Comparison of ENCODE assay signal across 22 cellular contexts in the genomic region with DNA sequence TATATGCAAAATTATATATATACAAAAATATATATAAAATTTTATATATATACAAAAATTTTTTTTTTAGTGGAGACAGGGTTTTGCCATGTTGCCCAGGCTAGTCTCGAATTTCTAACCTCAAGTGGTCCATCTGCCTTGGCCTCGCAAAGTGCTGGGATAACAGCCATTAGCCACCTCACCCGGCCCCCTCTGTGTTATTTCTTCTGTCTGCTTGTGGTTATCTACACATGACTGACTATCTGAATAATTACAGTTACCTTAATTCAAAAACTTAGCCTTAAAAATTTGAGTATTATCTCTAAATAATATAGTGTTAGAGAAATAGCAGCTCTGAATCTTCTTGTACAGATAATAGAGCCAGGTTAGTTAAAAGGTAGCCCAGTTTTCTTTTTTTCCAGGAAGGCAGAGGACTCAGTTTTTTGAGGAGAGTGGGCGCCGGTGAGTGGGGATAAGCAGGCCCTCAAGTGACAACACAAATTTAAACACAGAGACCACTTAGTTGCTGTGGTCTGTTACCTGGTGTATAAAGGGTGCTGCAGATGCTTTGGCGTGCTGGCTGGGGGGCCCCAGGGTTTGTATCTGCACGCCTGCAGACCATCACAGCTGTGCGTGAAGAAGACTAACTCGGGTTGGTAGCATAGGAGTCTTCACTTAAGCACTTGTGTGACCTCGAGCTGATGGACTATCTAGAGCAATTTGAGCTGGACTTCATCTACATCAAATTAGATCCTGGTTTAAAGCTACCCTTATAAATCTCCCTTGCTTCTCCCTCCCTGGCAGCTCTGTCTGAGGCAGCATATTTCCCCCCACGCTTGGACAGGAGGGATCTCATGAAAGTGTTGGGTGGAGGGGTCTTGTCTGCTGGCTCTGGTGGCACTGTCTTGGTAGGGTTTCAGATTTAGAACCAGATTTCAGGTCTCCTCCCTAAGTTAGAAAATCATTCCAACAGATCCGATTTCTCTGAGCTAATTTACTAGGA.
DNase-seq lines count a peak whose midpoint lies in the region; ATAC-seq, FAIRE-seq and TF ChIP-seq lines count a peak whose summit lies in the region.
"Had no signal": no experiment of that assay in that cellular context is flagged by ENCODE, and none has a peak within 500 bp of the region (broad histone marks: within the 10 kb centered on the region; RNA-seq: fewer than 3 reads in every experiment).

No MANE protein-coding gene starts in this region.

- H4K20me1 ChIP-seq in BLaER1 (peaks cover 93% of the 10 kb centered on the region), GM12878 (ENCODE audit: control insufficient read depth, insufficient read depth) (no peaks in the 10 kb centered on the region)

- DNase-seq in GM12878 (ENCODE audit: low read depth, low spot score) (no peak), neural crest cell (ENCODE audit: low read depth, low spot score) (no peak), NOMO-1 (lab: John Stamatoyannopoulos, UW; ENCODE audit: unreplicated experiment in 2 of 2) (no peak), testis (no peak), GM13977 (ENCODE audit: low spot score) (no peak)
- no peak for DNase-seq in activated CD4-positive, alpha-beta T cell treated with anti-CD3 and anti-CD28 coated beads, Interleukin-2, amount 10 ng/mL, durations not matched to agents 7 days and 5 days
- DNase-seq: activated CD8-positive, alpha-beta memory T cell treated with anti-CD3 and anti-CD28 coated beads for 24 hours; effector CD4-positive, alpha-beta T cell; heart left ventricle; immature natural killer cell; MV-4-11; natural killer cell; PC-9; stimulated activated naive CD4-positive, alpha-beta T cell; T-helper 9 cell had no signal

- H3K4me3 Mint-ChIP-seq in neural crest cell, result no peak overlapping the region
- no peak overlapping the region for H3K4me3 Mint-ChIP-seq in activated CD4-positive, alpha-beta T cell treated with anti-CD3 and anti-CD28 coated beads, Interleukin-2, amount 10 ng/mL, durations not matched to agents 7 days and 5 days
- H3K4me3 Mint-ChIP-seq: activated T-helper 1 cell treated with anti-CD3 and anti-CD28 coated beads, Interleukin-12 subunit alpha, Interleukin-12 subunit beta, Interleukin-2, Interleukin-4 antibody, amounts not matched to agents 30 ng/mL and 10 ng/mL and 1 ng/mL, durations not matched to agents 14 hours and 24 hours and 36 hours; central memory CD8-positive, alpha-beta T cell; immature natural killer cell; natural killer cell had no signal

- H2AFZ ChIP-seq in GM12878 (ENCODE audit: control insufficient read depth, low read depth, low read length), result no peak overlapping the region
- H2AFZ ChIP-seq: PC-9 had no signal

- H3K27me3 Mint-ChIP-seq in neural crest cell (ENCODE audit: low read depth), result no peaks in the 10 kb centered on the region
- H3K27me3 Mint-ChIP-seq in activated CD4-positive, alpha-beta T cell treated with anti-CD3 and anti-CD28 coated beads, Interleukin-2, amount 10 ng/mL, durations not matched to agents 7 days and 5 days, result no peaks in the 10 kb centered on the region
- H3K27me3 Mint-ChIP-seq: central memory CD8-positive, alpha-beta T cell had no signal

- no peaks in the 10 kb centered on the region for H3K36me3 Mint-ChIP-seq in neural crest cell (ENCODE audit: low read depth)
- peaks cover 2% of the 10 kb centered on the region for H3K36me3 Mint-ChIP-seq in activated CD4-positive, alpha-beta T cell treated with anti-CD3 and anti-CD28 coated beads, Interleukin-2, amount 10 ng/mL, durations not matched to agents 7 days and 5 days (ENCODE audit: low read depth)
- H3K36me3 Mint-ChIP-seq: natural killer cell had no signal

- H3K79me2 ChIP-seq in GM12878 (ENCODE audit: control insufficient read depth, insufficient read depth, low read length), result peaks cover 44% of the 10 kb centered on the region

- no peak for TF ChIP-seq CTCF in HEK293 (tag by site-specific recombination; IDR thresholded peaks at IDR 0.05)
- no peak for TF ChIP-seq CTCF in GM12878 (IDR thresholded peaks at IDR 0.05 in 2 of 3, conservative IDR thresholded peaks at IDR 0.05 in 1 of 3; ENCODE audit: control insufficient read depth in 2 of 3, extremely low read depth in 1 of 3, insufficient read depth in 1 of 3, low read depth in 3 of 3, low read length in 3 of 3)
- TF ChIP-seq CTCF in neural crest cell (conservative IDR thresholded peaks at IDR 0.05), result no peak
- no peak for TF ChIP-seq CTCF in testis (IDR thresholded peaks at IDR 0.05)
- TF ChIP-seq CTCF in GM13977 (IDR thresholded peaks at IDR 0.05; ENCODE audit: extremely low read depth, insufficient read depth, missing control alignments), result no peak

- no peaks in the 10 kb centered on the region for H3K27me3 ChIP-seq in BLaER1
- H3K27me3 ChIP-seq in GM12878 (replicated peaks in 1 of 2; ENCODE audit: control insufficient read depth in 2 of 2, insufficient read depth in 2 of 2, low read length in 1 of 2), result no peaks in the 10 kb centered on the region
- H3K27me3 ChIP-seq in testis, result no peaks in the 10 kb centered on the region
- H3K27me3 ChIP-seq: heart left ventricle had no signal

- TF ChIP-seq RAD21 in GM12878 (IDR thresholded peaks at IDR 0.05; ENCODE audit: insufficient read depth, low read depth, low read length), result no peak

- in situ Hi-C loops in GM12878 (cut with MboI) (no loop called here), GM13977 (cut with MboI; ENCODE audit: low pct_unique_long_range_greater_than_20kb, low sequenced_read_pairs, unreplicated experiment) (no loop called here)

- H3K4me1 ChIP-seq in BLaER1 (peaks cover 90% of the 10 kb centered on the region), HEK293 (ENCODE audit: control insufficient read depth, insufficient read depth, low read length) (no peaks in the 10 kb centered on the region; the same call in 1 of the 2 replicates), GM12878 (ENCODE audit: control insufficient read depth, insufficient read depth, low read length) (peaks cover 49% of the 10 kb centered on the region), testis (peaks cover 15% of the 10 kb centered on the region)

- H3K27ac ChIP-seq in BLaER1 (peak overlapping the region; percentile 70), HEK293 (ENCODE audit: extremely low read depth, low read depth, low read length) (no peak overlapping the region), GM12878 (ENCODE audit: control insufficient read depth, insufficient read depth) (peak overlapping the region; percentile 69), testis (no peak overlapping the region)
- H3K27ac ChIP-seq: PC-9 had no signal

- 85% methylated on average over 12 of the region's 12 CpGs for WGBS in GM12878 (ENCODE audit: insufficient coverage, insufficient replicate concordance, low lambda C conversion rate, missing lambda C conversion rate)
- WGBS in testis, 2 donors, result 83 to 86% methylated on average over 12 of the region's 12 CpGs

- peak; percentile 17; the same call in 1 of the 3 replicates for ATAC-seq in GM12878
- ATAC-seq: HCT116, heart left ventricle, K562, natural killer cell had no signal

- H3K4me3 ChIP-seq in BLaER1 (peak overlapping the region; percentile 18; the same call in 1 of the 2 replicates), HEK293 (ENCODE audit: low read depth, low read length) (no peak overlapping the region), GM12878 (peak overlapping the region; percentile 23; the same call in 1 of the 2 replicates), testis (no peak overlapping the region)
- H3K4me3 ChIP-seq: heart left ventricle, K562, lung, PC-9 had no signal

- H3K36me3 ChIP-seq in BLaER1 (peaks cover 21% of the 10 kb centered on the region), HEK293 (ENCODE audit: control insufficient read depth in 2 of 2, insufficient read depth in 1 of 2, low read length in 2 of 2) (peaks cover 0 to 5% of the 10 kb centered on the region in 2 experiments; a peak in 1 of 3 replicates), GM12878 (ENCODE audit: control insufficient read depth in 2 of 2, insufficient read depth in 2 of 2, low read length in 1 of 2) (peaks cover 5 to 9% of the 10 kb centered on the region in 2 experiments), testis (ENCODE audit: low read depth, missing control alignments) (no peaks in the 10 kb centered on the region)

- BruUV-seq in GM12878 (replicated peaks; lab: Mats Ljungman, UMichigan), result no TSS peak

- no peak for FAIRE-seq in GM12878 (lab: Jason Lieb, UNC)

- H3K9me3 Mint-ChIP-seq in neural crest cell, result no peaks in the 10 kb centered on the region
- H3K9me3 Mint-ChIP-seq in activated CD4-positive, alpha-beta T cell treated with anti-CD3 and anti-CD28 coated beads, Interleukin-2, amount 10 ng/mL, durations not matched to agents 7 days and 5 days, result no peaks in the 10 kb centered on the region
- H3K9me3 Mint-ChIP-seq: activated T-helper 1 cell treated with anti-CD3 and anti-CD28 coated beads, Interleukin-12 subunit alpha, Interleukin-12 subunit beta, Interleukin-2, Interleukin-4 antibody, amounts not matched to agents 30 ng/mL and 10 ng/mL and 1 ng/mL, durations not matched to agents 14 hours and 24 hours and 36 hours; central memory CD8-positive, alpha-beta T cell; immature natural killer cell; natural killer cell had no signal

- H3K4me1 Mint-ChIP-seq in neural crest cell, result peaks cover 55% of the 10 kb centered on the region
- peaks cover 45% of the 10 kb centered on the region for H3K4me1 Mint-ChIP-seq in activated CD4-positive, alpha-beta T cell treated with anti-CD3 and anti-CD28 coated beads, Interleukin-2, amount 10 ng/mL, durations not matched to agents 7 days and 5 days

- POLR2A ChIA-PET in HEK293 (lab: Yijun Ruan, JAX) (no interaction called here), GM12878 (lab: Charles Lee) (no interaction called here)
- POLR2A ChIA-PET in activated CD4-positive, alpha-beta T cell treated with anti-CD3 and anti-CD28 coated beads, Interleukin-2, amount 10 ng/mL, durations not matched to agents 7 days and 5 days (lab: Charles Lee), result interaction anchor here (0.6 kb wide), 1 partner anchor 408 kb away, joined by 3 read pairs; no protein-coding TSS in a partner anchor

- peak overlapping the region; percentile 57 for H3K27ac Mint-ChIP-seq in neural crest cell (ENCODE audit: unreplicated experiment)
- no peak overlapping the region for H3K27ac Mint-ChIP-seq in activated CD4-positive, alpha-beta T cell treated with anti-CD3 and anti-CD28 coated beads, Interleukin-2, amount 10 ng/mL, durations not matched to agents 7 days and 5 days
- H3K27ac Mint-ChIP-seq: activated T-helper 1 cell treated with anti-CD3 and anti-CD28 coated beads, Interleukin-12 subunit alpha, Interleukin-12 subunit beta, Interleukin-2, Interleukin-4 antibody, amounts not matched to agents 30 ng/mL and 10 ng/mL and 1 ng/mL, durations not matched to agents 14 hours and 24 hours and 36 hours had no signal

- H3K4me2 ChIP-seq in BLaER1, result peak overlapping the region; percentile 84
- H3K4me2 ChIP-seq in GM12878 (ENCODE audit: control insufficient read depth, insufficient read depth), result peak overlapping the region; percentile 76
- H3K4me2 ChIP-seq: PC-9 had no signal

- RAD21 ChIA-PET in GM12878 (lab: Charles Lee; ENCODE audit: unreplicated experiment), result interaction anchor here (0.6 to 2.0 kb wide), 3 partner anchors 16 to 54 kb away, joined by 3 to 14 read pairs (median 3); no protein-coding TSS in a partner anchor

- TF ChIP-seq EP300 in GM12878 (IDR thresholded peaks at IDR 0.05; ENCODE audit: borderline replicate concordance in 1 of 2, control insufficient read depth in 1 of 2, low read depth in 2 of 2, low read length in 2 of 2), result no peak

- CTCF ChIA-PET in HEK293 (lab: Yijun Ruan, JAX), result interaction anchor here (5.3 kb wide), 1 partner anchor 16 kb away, joined by 28 read pairs; no protein-coding TSS in a partner anchor
- CTCF ChIA-PET in GM12878 (lab: Yijun Ruan, JAX), result interaction anchor here (0.9 to 12.4 kb wide), 3 partner anchors 18 to 55 kb away, joined by 3 to 130 read pairs (median 6); no protein-coding TSS in a partner anchor
- CTCF ChIA-PET in activated CD4-positive, alpha-beta T cell treated with anti-CD3 and anti-CD28 coated beads, Interleukin-2, amount 10 ng/mL, durations not matched to agents 7 days and 5 days (lab: Charles Lee), result no interaction called here

- TF ChIP-seq POLR2A in GM12878 (IDR thresholded peaks at IDR 0.05; ENCODE audit: low read depth, low read length) (no peak), testis (IDR thresholded peaks at IDR 0.05) (no peak)

- SMC1A ChIA-PET in GM12878 (lab: Charles Lee; ENCODE audit: uncharacterized antibody, unreplicated experiment), result interaction anchor here (0.6 to 3.8 kb wide), 5 partner anchors 10 to 269 kb away, joined by 3 to 21 read pairs (median 3); no protein-coding TSS in a partner anchor

- peak overlapping the region; percentile 44 for H3K9ac ChIP-seq in BLaER1
- peak overlapping the region; percentile 36 for H3K9ac ChIP-seq in GM12878 (ENCODE audit: control insufficient read depth, insufficient read depth, low read length)

- H3K9me3 ChIP-seq in BLaER1 (no peaks in the 10 kb centered on the region), HEK293 (ENCODE audit: control insufficient read depth, insufficient read depth, low read depth, low read length) (no peaks in the 10 kb centered on the region), GM12878 (replicated peaks; ENCODE audit: control insufficient read depth, insufficient read depth, low read length) (no peaks in the 10 kb centered on the region), testis (no peaks in the 10 kb centered on the region)
- H3K9me3 ChIP-seq: heart left ventricle had no signal

- intact Hi-C loops in GM12878 (cut with micrococcal nuclease; ENCODE audit: unreplicated experiment) (no loop called here), testis (cut with DNase I; ENCODE audit: low total_unique reads) (no loop called here)

Comparison
In these comparisons a context has a peak if more than half of its experiments do, and no peak if none do; other contexts are left out.
1. H3K27ac ChIP-seq: peak in BLaER1 (single experiment) and GM12878 (single experiment); none in HEK293 (single experiment) and testis (0 of 2).
2. H3K4me3 ChIP-seq: peak in BLaER1 (single experiment) and GM12878 (single experiment); none in HEK293 (single experiment) and testis (0 of 2).